ENCODE assay signal across 1 cellular context in the genomic region with DNA sequence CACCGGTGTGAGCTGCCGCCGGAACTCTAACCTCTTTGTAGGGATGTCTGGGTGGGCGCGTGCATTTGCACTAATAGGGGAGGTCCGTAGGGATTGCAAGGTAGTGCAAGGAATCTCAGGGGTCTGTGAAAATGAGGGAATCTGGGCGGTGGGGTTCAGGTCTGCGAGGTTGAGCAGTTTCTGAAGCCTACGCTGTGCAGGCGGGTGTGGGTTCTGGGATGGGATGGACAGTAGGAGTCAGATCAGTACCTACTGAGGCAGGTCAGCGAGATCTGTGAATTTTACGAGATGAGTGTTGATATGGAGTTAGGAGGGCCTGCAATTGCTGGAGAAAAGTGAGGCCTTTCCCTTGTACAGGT.
TF ChIP-seq lines count a peak whose summit lies in the region.

No MANE protein-coding gene starts in this region.

TF ChIP-seq in HepG2, 621 proteins besides CTCF, POLR2A, EP300 and RAD21 (continued from another document and continues in another):
- TF ChIP-seq ZNF577 (CRISPR knock-in tag; IDR thresholded peaks at IDR 0.05; ENCODE audit: borderline replicate concordance, low read depth) (no peak), ZNF772 (CRISPR knock-in tag; IDR thresholded peaks at IDR 0.05) (0 out of 2 replicates have a peak, but pooled peaks have one; percentile 12), ZNF549 (CRISPR knock-in tag; IDR thresholded peaks at IDR 0.05) (no peak), ESRRA (CRISPR knock-in tag; IDR thresholded peaks at IDR 0.05; ENCODE audit: low read depth) (peak; percentile 17; the same call in 1 of the 2 replicates), FOXJ3 (CRISPR knock-in tag; IDR thresholded peaks at IDR 0.05; ENCODE audit: borderline replicate concordance) (no peak), KAT2B (IDR thresholded peaks at IDR 0.05; ENCODE audit: borderline replicate concordance, low read depth, low read length) (no peak), IRF2 (CRISPR knock-in tag; IDR thresholded peaks at IDR 0.05) (no peak), ATAD3A (CRISPR knock-in tag; IDR thresholded peaks at IDR 0.05) (no peak), ISL2 (CRISPR knock-in tag; IDR thresholded peaks at IDR 0.05) (no peak), LCORL (IDR thresholded peaks at IDR 0.05) (no peak), LCORL (CRISPR knock-in tag; IDR thresholded peaks at IDR 0.05) (no peak), RFXAP (CRISPR knock-in tag; IDR thresholded peaks at IDR 0.05; ENCODE audit: borderline replicate concordance) (peak; percentile 29; the same call in 1 of the 2 replicates), AGO2 (optimal IDR thresholded peaks at IDR 0.05; ENCODE audit: low read depth, low read length) (no peak), RBAK (CRISPR knock-in tag; IDR thresholded peaks at IDR 0.05) (no peak), ZNF605 (CRISPR knock-in tag; IDR thresholded peaks at IDR 0.05) (no peak), ZSCAN29 (CRISPR knock-in tag; conservative IDR thresholded peaks at IDR 0.05) (no peak), ZNF672 (CRISPR knock-in tag; IDR thresholded peaks at IDR 0.05) (no peak), ZNF598 (CRISPR knock-in tag; IDR thresholded peaks at IDR 0.05; ENCODE audit: borderline replicate concordance) (peak; percentile 48; the same call in 1 of the 2 replicates), ZBTB3 (CRISPR knock-in tag; IDR thresholded peaks at IDR 0.05; ENCODE audit: borderline replicate concordance, low read depth) (no peak), ZNF841 (CRISPR knock-in tag; IDR thresholded peaks at IDR 0.05; ENCODE audit: borderline replicate concordance) (no peak), HIVEP1 (CRISPR knock-in tag; IDR thresholded peaks at IDR 0.05) (peak; percentile 15; the same call in 1 of the 2 replicates), ZNF24 (IDR thresholded peaks at IDR 0.05) (no peak), ZNF253 (CRISPR knock-in tag; IDR thresholded peaks at IDR 0.05; ENCODE audit: borderline replicate concordance) (no peak), PHF8 (CRISPR knock-in tag; IDR thresholded peaks at IDR 0.05) (no peak), HOXA3 (CRISPR knock-in tag; IDR thresholded peaks at IDR 0.05) (peak; percentile 6; the same call in 1 of the 2 replicates), AHR (CRISPR knock-in tag; IDR thresholded peaks at IDR 0.05) (no peak), SRY (CRISPR knock-in tag; IDR thresholded peaks at IDR 0.05) (0 out of 2 replicates have a peak, but pooled peaks have one; percentile 37), SNRNP70 (IDR thresholded peaks at IDR 0.05; ENCODE audit: low read depth, low read length) (no peak), ZNF761 (CRISPR knock-in tag; conservative IDR thresholded peaks at IDR 0.05) (0 out of 2 replicates have a peak, but pooled peaks have one; percentile 52), ZNF746 (CRISPR knock-in tag; IDR thresholded peaks at IDR 0.05) (no peak), NR2C2 (CRISPR knock-in tag; IDR thresholded peaks at IDR 0.05; ENCODE audit: borderline replicate concordance) (peak; percentile 59; the same call in 1 of the 2 replicates), KDM5B (CRISPR knock-in tag; IDR thresholded peaks at IDR 0.05; ENCODE audit: borderline replicate concordance) (no peak), MTA3 (CRISPR knock-in tag; IDR thresholded peaks at IDR 0.05) (no peak), ZNF383 (CRISPR knock-in tag; IDR thresholded peaks at IDR 0.05; ENCODE audit: borderline replicate concordance) (peak; percentile 92; the same call in 1 of the 2 replicates)
- TF ChIP-seq, protein P1, sequence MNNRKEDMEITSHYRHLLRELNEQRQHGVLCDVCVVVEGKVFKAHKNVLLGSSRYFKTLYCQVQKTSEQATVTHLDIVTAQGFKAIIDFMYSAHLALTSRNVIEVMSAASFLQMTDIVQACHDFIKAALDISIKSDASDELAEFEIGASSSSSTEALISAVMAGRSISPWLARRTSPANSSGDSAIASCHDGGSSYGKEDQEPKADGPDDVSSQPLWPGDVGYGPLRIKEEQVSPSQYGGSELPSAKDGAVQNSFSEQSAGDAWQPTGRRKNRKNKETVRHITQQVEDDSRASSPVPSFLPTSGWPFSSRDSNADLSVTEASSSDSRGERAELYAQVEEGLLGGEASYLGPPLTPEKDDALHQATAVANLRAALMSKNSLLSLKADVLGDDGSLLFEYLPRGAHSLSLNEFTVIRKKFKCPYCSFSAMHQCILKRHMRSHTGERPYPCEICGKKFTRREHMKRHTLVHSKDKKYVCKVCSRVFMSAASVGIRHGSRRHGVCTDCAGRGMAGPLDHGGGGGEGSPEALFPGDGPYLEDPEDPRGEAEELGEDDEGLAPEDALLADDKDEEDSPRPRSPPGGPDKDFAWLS (CRISPR knock-in tag; IDR thresholded peaks at IDR 0.05; ENCODE audit: borderline replicate concordance) = peak; percentile 59; the same call in 1 of the 2 replicates
- TF ChIP-seq, protein P2, sequence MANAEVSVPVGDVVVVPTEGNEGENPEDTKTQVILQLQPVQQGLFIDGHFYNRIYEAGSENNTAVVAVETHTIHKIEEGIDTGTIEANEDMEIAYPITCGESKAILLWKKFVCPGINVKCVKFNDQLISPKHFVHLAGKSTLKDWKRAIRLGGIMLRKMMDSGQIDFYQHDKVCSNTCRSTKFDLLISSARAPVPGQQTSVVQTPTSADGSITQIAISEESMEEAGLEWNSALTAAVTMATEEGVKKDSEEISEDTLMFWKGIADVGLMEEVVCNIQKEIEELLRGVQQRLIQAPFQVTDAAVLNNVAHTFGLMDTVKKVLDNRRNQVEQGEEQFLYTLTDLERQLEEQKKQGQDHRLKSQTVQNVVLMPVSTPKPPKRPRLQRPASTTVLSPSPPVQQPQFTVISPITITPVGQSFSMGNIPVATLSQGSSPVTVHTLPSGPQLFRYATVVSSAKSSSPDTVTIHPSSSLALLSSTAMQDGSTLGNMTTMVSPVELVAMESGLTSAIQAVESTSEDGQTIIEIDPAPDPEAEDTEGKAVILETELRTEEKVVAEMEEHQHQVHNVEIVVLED (CRISPR knock-in tag; IDR thresholded peaks at IDR 0.05; ENCODE audit: borderline replicate concordance) = 0 out of 2 replicates have a peak, but pooled peaks have one; percentile 40
- TF ChIP-seq, protein P3, sequence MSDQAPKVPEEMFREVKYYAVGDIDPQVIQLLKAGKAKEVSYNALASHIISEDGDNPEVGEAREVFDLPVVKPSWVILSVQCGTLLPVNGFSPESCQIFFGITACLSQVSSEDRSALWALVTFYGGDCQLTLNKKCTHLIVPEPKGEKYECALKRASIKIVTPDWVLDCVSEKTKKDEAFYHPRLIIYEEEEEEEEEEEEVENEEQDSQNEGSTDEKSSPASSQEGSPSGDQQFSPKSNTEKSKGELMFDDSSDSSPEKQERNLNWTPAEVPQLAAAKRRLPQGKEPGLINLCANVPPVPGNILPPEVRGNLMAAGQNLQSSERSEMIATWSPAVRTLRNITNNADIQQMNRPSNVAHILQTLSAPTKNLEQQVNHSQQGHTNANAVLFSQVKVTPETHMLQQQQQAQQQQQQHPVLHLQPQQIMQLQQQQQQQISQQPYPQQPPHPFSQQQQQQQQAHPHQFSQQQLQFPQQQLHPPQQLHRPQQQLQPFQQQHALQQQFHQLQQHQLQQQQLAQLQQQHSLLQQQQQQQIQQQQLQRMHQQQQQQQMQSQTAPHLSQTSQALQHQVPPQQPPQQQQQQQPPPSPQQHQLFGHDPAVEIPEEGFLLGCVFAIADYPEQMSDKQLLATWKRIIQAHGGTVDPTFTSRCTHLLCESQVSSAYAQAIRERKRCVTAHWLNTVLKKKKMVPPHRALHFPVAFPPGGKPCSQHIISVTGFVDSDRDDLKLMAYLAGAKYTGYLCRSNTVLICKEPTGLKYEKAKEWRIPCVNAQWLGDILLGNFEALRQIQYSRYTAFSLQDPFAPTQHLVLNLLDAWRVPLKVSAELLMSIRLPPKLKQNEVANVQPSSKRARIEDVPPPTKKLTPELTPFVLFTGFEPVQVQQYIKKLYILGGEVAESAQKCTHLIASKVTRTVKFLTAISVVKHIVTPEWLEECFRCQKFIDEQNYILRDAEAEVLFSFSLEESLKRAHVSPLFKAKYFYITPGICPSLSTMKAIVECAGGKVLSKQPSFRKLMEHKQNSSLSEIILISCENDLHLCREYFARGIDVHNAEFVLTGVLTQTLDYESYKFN (CRISPR knock-in tag; conservative IDR thresholded peaks at IDR 0.05) = no peak
- TF ChIP-seq, protein P4, sequence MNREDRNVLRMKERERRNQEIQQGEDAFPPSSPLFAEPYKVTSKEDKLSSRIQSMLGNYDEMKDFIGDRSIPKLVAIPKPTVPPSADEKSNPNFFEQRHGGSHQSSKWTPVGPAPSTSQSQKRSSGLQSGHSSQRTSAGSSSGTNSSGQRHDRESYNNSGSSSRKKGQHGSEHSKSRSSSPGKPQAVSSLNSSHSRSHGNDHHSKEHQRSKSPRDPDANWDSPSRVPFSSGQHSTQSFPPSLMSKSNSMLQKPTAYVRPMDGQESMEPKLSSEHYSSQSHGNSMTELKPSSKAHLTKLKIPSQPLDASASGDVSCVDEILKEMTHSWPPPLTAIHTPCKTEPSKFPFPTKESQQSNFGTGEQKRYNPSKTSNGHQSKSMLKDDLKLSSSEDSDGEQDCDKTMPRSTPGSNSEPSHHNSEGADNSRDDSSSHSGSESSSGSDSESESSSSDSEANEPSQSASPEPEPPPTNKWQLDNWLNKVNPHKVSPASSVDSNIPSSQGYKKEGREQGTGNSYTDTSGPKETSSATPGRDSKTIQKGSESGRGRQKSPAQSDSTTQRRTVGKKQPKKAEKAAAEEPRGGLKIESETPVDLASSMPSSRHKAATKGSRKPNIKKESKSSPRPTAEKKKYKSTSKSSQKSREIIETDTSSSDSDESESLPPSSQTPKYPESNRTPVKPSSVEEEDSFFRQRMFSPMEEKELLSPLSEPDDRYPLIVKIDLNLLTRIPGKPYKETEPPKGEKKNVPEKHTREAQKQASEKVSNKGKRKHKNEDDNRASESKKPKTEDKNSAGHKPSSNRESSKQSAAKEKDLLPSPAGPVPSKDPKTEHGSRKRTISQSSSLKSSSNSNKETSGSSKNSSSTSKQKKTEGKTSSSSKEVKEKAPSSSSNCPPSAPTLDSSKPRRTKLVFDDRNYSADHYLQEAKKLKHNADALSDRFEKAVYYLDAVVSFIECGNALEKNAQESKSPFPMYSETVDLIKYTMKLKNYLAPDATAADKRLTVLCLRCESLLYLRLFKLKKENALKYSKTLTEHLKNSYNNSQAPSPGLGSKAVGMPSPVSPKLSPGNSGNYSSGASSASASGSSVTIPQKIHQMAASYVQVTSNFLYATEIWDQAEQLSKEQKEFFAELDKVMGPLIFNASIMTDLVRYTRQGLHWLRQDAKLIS (CRISPR knock-in tag; IDR thresholded peaks at IDR 0.05) = no peak
- TF ChIP-seq, protein P5, sequence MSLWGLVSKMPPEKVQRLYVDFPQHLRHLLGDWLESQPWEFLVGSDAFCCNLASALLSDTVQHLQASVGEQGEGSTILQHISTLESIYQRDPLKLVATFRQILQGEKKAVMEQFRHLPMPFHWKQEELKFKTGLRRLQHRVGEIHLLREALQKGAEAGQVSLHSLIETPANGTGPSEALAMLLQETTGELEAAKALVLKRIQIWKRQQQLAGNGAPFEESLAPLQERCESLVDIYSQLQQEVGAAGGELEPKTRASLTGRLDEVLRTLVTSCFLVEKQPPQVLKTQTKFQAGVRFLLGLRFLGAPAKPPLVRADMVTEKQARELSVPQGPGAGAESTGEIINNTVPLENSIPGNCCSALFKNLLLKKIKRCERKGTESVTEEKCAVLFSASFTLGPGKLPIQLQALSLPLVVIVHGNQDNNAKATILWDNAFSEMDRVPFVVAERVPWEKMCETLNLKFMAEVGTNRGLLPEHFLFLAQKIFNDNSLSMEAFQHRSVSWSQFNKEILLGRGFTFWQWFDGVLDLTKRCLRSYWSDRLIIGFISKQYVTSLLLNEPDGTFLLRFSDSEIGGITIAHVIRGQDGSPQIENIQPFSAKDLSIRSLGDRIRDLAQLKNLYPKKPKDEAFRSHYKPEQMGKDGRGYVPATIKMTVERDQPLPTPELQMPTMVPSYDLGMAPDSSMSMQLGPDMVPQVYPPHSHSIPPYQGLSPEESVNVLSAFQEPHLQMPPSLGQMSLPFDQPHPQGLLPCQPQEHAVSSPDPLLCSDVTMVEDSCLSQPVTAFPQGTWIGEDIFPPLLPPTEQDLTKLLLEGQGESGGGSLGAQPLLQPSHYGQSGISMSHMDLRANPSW (CRISPR knock-in tag; IDR thresholded peaks at IDR 0.05; ENCODE audit: borderline replicate concordance) = peak; percentile 52; the same call in 1 of the 2 replicates
- TF ChIP-seq, protein P6, sequence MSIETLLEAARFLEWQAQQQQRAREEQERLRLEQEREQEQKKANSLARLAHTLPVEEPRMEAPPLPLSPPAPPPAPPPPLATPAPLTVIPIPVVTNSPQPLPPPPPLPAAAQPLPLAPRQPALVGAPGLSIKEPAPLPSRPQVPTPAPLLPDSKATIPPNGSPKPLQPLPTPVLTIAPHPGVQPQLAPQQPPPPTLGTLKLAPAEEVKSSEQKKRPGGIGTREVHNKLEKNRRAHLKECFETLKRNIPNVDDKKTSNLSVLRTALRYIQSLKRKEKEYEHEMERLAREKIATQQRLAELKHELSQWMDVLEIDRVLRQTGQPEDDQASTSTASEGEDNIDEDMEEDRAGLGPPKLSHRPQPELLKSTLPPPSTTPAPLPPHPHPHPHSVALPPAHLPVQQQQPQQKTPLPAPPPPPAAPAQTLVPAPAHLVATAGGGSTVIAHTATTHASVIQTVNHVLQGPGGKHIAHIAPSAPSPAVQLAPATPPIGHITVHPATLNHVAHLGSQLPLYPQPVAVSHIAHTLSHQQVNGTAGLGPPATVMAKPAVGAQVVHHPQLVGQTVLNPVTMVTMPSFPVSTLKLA (IDR thresholded peaks at IDR 0.05) = no peak
- TF ChIP-seq, protein P7, sequence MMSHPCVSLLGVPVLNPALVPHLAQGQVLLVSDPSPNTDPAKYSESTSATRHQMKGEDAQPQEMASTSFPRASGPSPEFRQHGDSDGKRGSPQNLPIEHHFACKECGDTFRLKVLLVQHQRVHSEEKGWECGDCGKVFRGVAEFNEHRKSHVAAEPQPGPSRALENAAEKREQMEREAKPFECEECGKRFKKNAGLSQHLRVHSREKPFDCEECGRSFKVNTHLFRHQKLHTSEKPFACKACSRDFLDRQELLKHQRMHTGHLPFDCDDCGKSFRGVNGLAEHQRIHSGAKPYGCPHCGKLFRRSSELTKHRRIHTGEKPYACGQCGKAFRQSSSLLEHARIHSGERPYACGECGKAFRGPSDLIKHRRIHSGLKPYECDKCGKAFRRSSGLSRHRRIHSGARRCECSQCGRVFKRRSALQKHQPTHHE (CRISPR knock-in tag; IDR thresholded peaks at IDR 0.05; ENCODE audit: borderline replicate concordance) = 0 out of 2 replicates have a peak, but pooled peaks have one; percentile 38
- TF ChIP-seq, protein P8, sequence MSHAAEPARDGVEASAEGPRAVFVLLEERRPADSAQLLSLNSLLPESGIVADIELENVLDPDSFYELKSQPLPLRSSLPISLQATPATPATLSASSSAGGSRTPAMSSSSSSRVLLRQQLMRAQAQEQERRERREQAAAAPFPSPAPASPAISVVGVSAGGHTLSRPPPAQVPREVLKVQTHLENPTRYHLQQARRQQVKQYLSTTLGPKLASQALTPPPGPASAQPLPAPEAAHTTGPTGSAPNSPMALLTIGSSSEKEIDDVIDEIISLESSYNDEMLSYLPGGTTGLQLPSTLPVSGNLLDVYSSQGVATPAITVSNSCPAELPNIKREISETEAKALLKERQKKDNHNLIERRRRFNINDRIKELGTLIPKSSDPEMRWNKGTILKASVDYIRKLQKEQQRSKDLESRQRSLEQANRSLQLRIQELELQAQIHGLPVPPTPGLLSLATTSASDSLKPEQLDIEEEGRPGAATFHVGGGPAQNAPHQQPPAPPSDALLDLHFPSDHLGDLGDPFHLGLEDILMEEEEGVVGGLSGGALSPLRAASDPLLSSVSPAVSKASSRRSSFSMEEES (CRISPR knock-in tag; IDR thresholded peaks at IDR 0.05) = no peak
- TF ChIP-seq, protein P9, sequence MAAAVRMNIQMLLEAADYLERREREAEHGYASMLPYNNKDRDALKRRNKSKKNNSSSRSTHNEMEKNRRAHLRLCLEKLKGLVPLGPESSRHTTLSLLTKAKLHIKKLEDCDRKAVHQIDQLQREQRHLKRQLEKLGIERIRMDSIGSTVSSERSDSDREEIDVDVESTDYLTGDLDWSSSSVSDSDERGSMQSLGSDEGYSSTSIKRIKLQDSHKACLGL (CRISPR knock-in tag; IDR thresholded peaks at IDR 0.05) = 0 out of 2 replicates have a peak, but pooled peaks have one; percentile 16
